2 cellular contexts compared by ENCODE assay signal in the genomic region with DNA sequence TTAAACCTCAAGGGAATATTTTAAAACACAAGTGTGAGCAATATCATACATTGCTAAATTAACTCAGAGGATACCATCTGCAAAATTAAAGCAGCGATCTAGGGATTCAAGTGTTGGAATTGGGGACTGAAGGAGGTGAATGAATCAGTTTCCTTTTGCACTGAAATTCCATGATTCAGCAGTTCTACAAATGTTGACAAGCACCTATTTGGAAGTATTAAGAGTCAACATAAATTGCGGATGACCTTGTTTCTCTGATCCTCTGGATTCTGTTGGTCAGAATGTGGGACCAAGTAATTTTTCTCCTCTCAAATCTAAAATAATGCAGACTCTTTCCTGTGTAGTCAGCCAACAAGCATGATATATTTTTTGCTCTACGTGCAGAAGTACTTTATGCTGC.
TF ChIP-seq lines count a peak whose summit lies in the region.

No MANE protein-coding gene starts in this region.

TF ChIP-seq in H1, 55 proteins besides CTCF, POLR2A, EP300 and RAD21 (continued from another document):
- TF ChIP-seq MAFK (IDR thresholded peaks at IDR 0.05; ENCODE audit: low read depth, low read length) (peak; percentile 87), FOSL1 (IDR thresholded peaks at IDR 0.05; ENCODE audit: insufficient read depth, low read depth, low read length) (no peak), RXRA (IDR thresholded peaks at IDR 0.05; ENCODE audit: insufficient read depth, low read depth, low read length) (no peak), BACH1 (IDR thresholded peaks at IDR 0.05; ENCODE audit: low read length) (peak; percentile 42; the same call in 1 of the 2 replicates)

TF ChIP-seq in liver, 16 proteins besides CTCF, POLR2A, EP300 and RAD21 (continued from another document):
- TF ChIP-seq, protein P1, sequence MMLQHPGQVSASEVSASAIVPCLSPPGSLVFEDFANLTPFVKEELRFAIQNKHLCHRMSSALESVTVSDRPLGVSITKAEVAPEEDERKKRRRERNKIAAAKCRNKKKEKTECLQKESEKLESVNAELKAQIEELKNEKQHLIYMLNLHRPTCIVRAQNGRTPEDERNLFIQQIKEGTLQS (IDR thresholded peaks at IDR 0.05): no peak
